Comparison of ENCODE assay signal across 8 cellular contexts in genomic region chr1:151790940-151791651, GRCh38. TPM values are rescaled to one million over a fixed set of nuclear protein-coding genes. Genes with fewer than 3 reads are reported as not detected.
A peak's percentile ranks its signal among the peaks of the same experiment; 100 is the strongest.
DNase-seq lines count a peak whose midpoint lies in the region; ATAC-seq and TF ChIP-seq lines count a peak whose summit lies in the region.

No MANE protein-coding gene starts in this region.

- H3K27ac ChIP-seq in CD8-positive, alpha-beta memory T cell (ENCODE audit: low read depth, low read length) = peak overlapping the region; percentile 66
- H3K27ac ChIP-seq in Peyer's patch (peak overlapping the region; percentile 29 to 75 (median 44)), coronary artery (peak overlapping the region; percentile 7 to 73), mesodermal cell (ENCODE audit: low read depth, low read length, severe bottlenecking) (peak overlapping the region; percentile 73), vagina (peak overlapping the region; percentile 48)

- intact Hi-C loops in vagina (cut with DNase I) = no loop called here

- no peaks in the 10 kb centered on the region for H3K9me3 ChIP-seq in CD8-positive, alpha-beta memory T cell (ENCODE audit: low read length)
- H3K9me3 ChIP-seq in Peyer's patch (no peaks in the 10 kb centered on the region), mesodermal cell (ENCODE audit: control insufficient read depth, low read length) (no peaks in the 10 kb centered on the region), vagina (no peaks in the 10 kb centered on the region)

- H3K27me3 ChIP-seq in CD8-positive, alpha-beta memory T cell (ENCODE audit: insufficient read depth, low read length, poor library complexity, severe bottlenecking) = no peaks in the 10 kb centered on the region
- H3K27me3 ChIP-seq in Peyer's patch (no peaks in the 10 kb centered on the region), vagina (no peaks in the 10 kb centered on the region)

- no peak for ATAC-seq in HG03097 (IDR thresholded peaks at IDR 0.05; ENCODE audit: low FRiP score, unreplicated experiment)

- no peaks in the 10 kb centered on the region for H3K36me3 ChIP-seq in CD8-positive, alpha-beta memory T cell (ENCODE audit: insufficient read depth, low read length)
- H3K36me3 ChIP-seq in Peyer's patch (no peaks in the 10 kb centered on the region), mesodermal cell (ENCODE audit: control insufficient read depth, insufficient read depth, low read length) (no peaks in the 10 kb centered on the region), vagina (no peaks in the 10 kb centered on the region)

- 0 to 2% methylated on average over 23 to 28 of the region's 52 CpGs for WGBS in mesodermal cell (ENCODE audit: insufficient coverage in 2 of 2), 2 experiments

- peak overlapping the region; percentile 88 to 99 (median 95) for H3K4me3 Mint-ChIP-seq in CD8-positive, alpha-beta memory T cell

- TF ChIP-seq CTCF in HFF-Myc (IDR thresholded peaks at IDR 0.05; ENCODE audit: low read depth, low read length, missing control alignments) = no peak
- TF ChIP-seq CTCF in Peyer's patch (IDR thresholded peaks at IDR 0.05) = no peak
- TF ChIP-seq CTCF in coronary artery (IDR thresholded peaks at IDR 0.05) = no peak
- no peak for TF ChIP-seq CTCF in vagina (IDR thresholded peaks at IDR 0.05)

- TF ChIP-seq POLR2A in Peyer's patch (IDR thresholded peaks at IDR 0.05) (no peak), vagina (IDR thresholded peaks at IDR 0.05) (no peak)

- H3K9me3 Mint-ChIP-seq in CD8-positive, alpha-beta memory T cell = no peaks in the 10 kb centered on the region

- peak overlapping the region; percentile 99 for H3K4me3 ChIP-seq in CD8-positive, alpha-beta memory T cell (ENCODE audit: low read length)
- H3K4me3 ChIP-seq in HFF-Myc (replicated peaks; ENCODE audit: low read depth, low read length) (peak overlapping the region; percentile 56), Peyer's patch (peak overlapping the region; percentile 71 to 75 (median 74)), coronary artery (peak overlapping the region; percentile 79), mesodermal cell (ENCODE audit: extremely low read depth, insufficient read depth, low read length, poor library complexity, severe bottlenecking) (peak overlapping the region; percentile 77), vagina (peak overlapping the region; percentile 67 to 68)

- peaks cover 0 to 15% (median 4%) of the 10 kb centered on the region in 3 donors for H3K36me3 Mint-ChIP-seq in CD8-positive, alpha-beta memory T cell

- POLR2A ChIA-PET in CD8-positive, alpha-beta memory T cell (lab: Charles Lee) = interaction anchor here (1.0 to 3.1 kb wide), 2 partner anchors 28 to 47 kb away, joined by 3 to 14 read pairs; partner anchors contain the start of gene MRPL9

- H3K4me1 Mint-ChIP-seq in CD8-positive, alpha-beta memory T cell = peaks cover 34 to 46% (median 34%) of the 10 kb centered on the region in 3 donors

- CTCF ChIA-PET in CD8-positive, alpha-beta memory T cell (lab: Charles Lee) = interaction anchor here (1.0 to 1.2 kb wide), 2 partner anchors 26 to 45 kb away, joined by 3 read pairs; no protein-coding TSS in a partner anchor

- peaks cover 0 to 3% of the 10 kb centered on the region in 2 donors for H3K27me3 Mint-ChIP-seq in CD8-positive, alpha-beta memory T cell

- peak in 1 of 5 donors; percentile 6 for DNase-seq in CD8-positive, alpha-beta memory T cell
- DNase-seq in HFF-Myc (ENCODE audit: extremely low read depth, low read depth) (no peak), Peyer's patch (no peak), coronary artery (ENCODE audit: low spot score) (no peak), vagina (ENCODE audit: extremely low spot score in 2 of 2) (no peak), AG20443 (ENCODE audit: low spot score) (no peak)

- peak overlapping the region; percentile 71 to 96 (median 86) for H3K27ac Mint-ChIP-seq in CD8-positive, alpha-beta memory T cell

- H3K4me1 ChIP-seq in CD8-positive, alpha-beta memory T cell (ENCODE audit: insufficient read depth, low read length) = peaks cover 16% of the 10 kb centered on the region
- peaks cover 0 to 9% (median 0%) of the 10 kb centered on the region in 4 donors for H3K4me1 ChIP-seq in Peyer's patch
- no peaks in the 10 kb centered on the region for H3K4me1 ChIP-seq in mesodermal cell (ENCODE audit: control insufficient read depth, insufficient read depth, low read length, poor library complexity, severe bottlenecking)
- H3K4me1 ChIP-seq in vagina = peaks cover 12% of the 10 kb centered on the region

RNA-seq across cellular contexts. Expression of gene TDRKH, which starts 0.8 kb away (rescaled TPM):
- 10 to 100 TPM; 16.4 to 17.4 TPM for total RNA-seq in CD8-positive, alpha-beta memory T cell
- polyA plus RNA-seq in CD8-positive, alpha-beta memory T cell = 20.5 TPM
- total RNA-seq in Peyer's patch (1 to 10 TPM; 1.2 to 5.0 (median 3.6) TPM), vagina (5.2 TPM)
- polyA plus RNA-seq in mesodermal cell (2013, experiment 1 of 2) = 16.7 TPM
- polyA plus RNA-seq in mesodermal cell (2013, experiment 2 of 2) = 15.5 TPM

RNA-seq across cellular contexts. Expression of gene LINGO4, which starts 14.1 kb away (rescaled TPM):
- total RNA-seq in CD8-positive, alpha-beta memory T cell = under 1 TPM in 1 of 2 experiments, not detected in 1; 0.09 TPM
- polyA plus RNA-seq in CD8-positive, alpha-beta memory T cell = 0.28 TPM
- total RNA-seq in Peyer's patch = 1 to 10 TPM in 3 of 4 donors, not detected in 1; 1.0 to 1.3 (median 1.1) TPM
- polyA plus RNA-seq in mesodermal cell (2013, experiment 1 of 2) = not detected
- not detected for polyA plus RNA-seq in mesodermal cell (2013, experiment 2 of 2)
- 0.98 TPM for total RNA-seq in vagina

RNA-seq across cellular contexts. Expression of gene MRPL9, which starts 27.8 kb away (rescaled TPM):
- total RNA-seq in CD8-positive, alpha-beta memory T cell = 100 to 1,000 TPM; 190 to 195 TPM
- polyA plus RNA-seq in CD8-positive, alpha-beta memory T cell = 132 TPM
- total RNA-seq in Peyer's patch (10 to 100 TPM; 31.3 to 92.4 (median 40.1) TPM), vagina (34.1 TPM)
- 109 TPM for polyA plus RNA-seq in mesodermal cell (2013, experiment 1 of 2)
- polyA plus RNA-seq in mesodermal cell (2013, experiment 2 of 2) = 101 TPM

RNA-seq across cellular contexts. Expression of gene RORC, which starts 40.5 kb away (rescaled TPM):
- total RNA-seq in CD8-positive, alpha-beta memory T cell = 1 to 10 TPM; 1.3 to 1.5 TPM
- 46.4 TPM for polyA plus RNA-seq in CD8-positive, alpha-beta memory T cell
- total RNA-seq in Peyer's patch (10 to 100 TPM; 10.7 to 70.1 (median 46.0) TPM), vagina (8.1 TPM)
- polyA plus RNA-seq in mesodermal cell (2013, experiment 1 of 2) = not detected
- 0.10 TPM for polyA plus RNA-seq in mesodermal cell (2013, experiment 2 of 2)

RNA-seq across cellular contexts. Expression of gene C2CD4D, which starts 48.5 kb away (rescaled TPM):
- total RNA-seq in CD8-positive, alpha-beta memory T cell = 1 to 10 TPM; 1.9 to 2.0 TPM
- 3.7 TPM for polyA plus RNA-seq in CD8-positive, alpha-beta memory T cell
- total RNA-seq in Peyer's patch (under 1 TPM in 1 of 4 donors, not detected in 3; 0.54 TPM), vagina (not detected)
- polyA plus RNA-seq in mesodermal cell (2013, experiment 1 of 2) = 0.33 TPM
- not detected for polyA plus RNA-seq in mesodermal cell (2013, experiment 2 of 2)
